In genomic region chr17:47624727-47625068, GRCh38 we compare ENCODE assay signal across 19 cellular contexts. TPM values are rescaled to one million over a fixed set of nuclear protein-coding genes. Genes with fewer than 3 reads are reported as not detected.
DNase-seq lines count a peak whose midpoint lies in the region; ATAC-seq, FAIRE-seq and TF ChIP-seq lines count a peak whose summit lies in the region.
"Had no signal": no experiment of that assay in that cellular context is flagged by ENCODE, and none has a peak within 500 bp of the region (broad histone marks: within the 10 kb centered on the region; RNA-seq: fewer than 3 reads in every experiment).

No MANE protein-coding gene starts in this region.

- no peak for FAIRE-seq in A549 (lab: Jason Lieb, UNC)
- FAIRE-seq: HTR-8/SVneo had no signal

- BruUV-seq in Calu3 (replicated peaks; lab: Mats Ljungman, UMichigan): no TSS peak

- no peak overlapping the region for H3K4me3 Mint-ChIP-seq in Calu3 (ENCODE audit: low read depth, unreplicated experiment)
- H3K4me3 Mint-ChIP-seq in WTC11: no peak overlapping the region
- H3K4me3 Mint-ChIP-seq in progenitor cell of endocrine pancreas (ENCODE audit: low read depth): no peak overlapping the region
- H3K4me3 Mint-ChIP-seq: CD4-positive, alpha-beta memory T cell had no signal

- TF ChIP-seq CTCF in A549 (IDR thresholded peaks at IDR 0.05) (no peak), Calu3 (IDR thresholded peaks at IDR 0.05; ENCODE audit: unreplicated experiment) (no peak), WTC11 (IDR thresholded peaks at IDR 0.05) (no peak), progenitor cell of endocrine pancreas (IDR thresholded peaks at IDR 0.05; ENCODE audit: unreplicated experiment) (no peak)

- WGBS in A549 (ENCODE audit: missing lambda C conversion rate): 93% methylated on average over 1 of the region's 1 CpG

- H3K27ac Mint-ChIP-seq in Calu3 (ENCODE audit: unreplicated experiment): peak overlapping the region; percentile 42
- H3K27ac Mint-ChIP-seq in WTC11: peak overlapping the region; percentile 29; the same call in 1 of the 2 replicates
- peak overlapping the region; percentile 64 for H3K27ac Mint-ChIP-seq in progenitor cell of endocrine pancreas

- TF ChIP-seq RAD21 in A549 (conservative IDR thresholded peaks at IDR 0.05 in 1 of 2, IDR thresholded peaks at IDR 0.05 in 1 of 2): no peak

- H3K36me3 Mint-ChIP-seq in Calu3 (ENCODE audit: insufficient read depth, unreplicated experiment) (peaks cover 52% of the 10 kb centered on the region), WTC11 (peaks cover 22% of the 10 kb centered on the region), progenitor cell of endocrine pancreas (ENCODE audit: insufficient read depth) (peaks cover 18% of the 10 kb centered on the region)

- no peak overlapping the region for H3K4me2 ChIP-seq in A549
- H3K4me2 ChIP-seq: BLaER1 treated with 17β-estradiol and CSF1 and Interleukin-3, amounts not matched to agents 10 nM and 100 nM had no signal

- H3K27ac ChIP-seq in A549: no peak overlapping the region
- H3K27ac ChIP-seq: BLaER1 treated with 17β-estradiol and CSF1 and Interleukin-3, amounts not matched to agents 10 nM and 100 nM had no signal

- no peaks in the 10 kb centered on the region for H3K9me3 ChIP-seq in A549
- H3K9me3 ChIP-seq: BLaER1 treated with 17β-estradiol and CSF1 and Interleukin-3, amounts not matched to agents 10 nM and 100 nM had no signal

- H3K4me3 ChIP-seq in A549: no peak overlapping the region
- H3K4me3 ChIP-seq: BLaER1 treated with 17β-estradiol and CSF1 and Interleukin-3, amounts not matched to agents 10 nM and 100 nM had no signal

- H3K4me1 ChIP-seq in A549: peaks cover 32% of the 10 kb centered on the region

- no peaks in the 10 kb centered on the region for H3K9me3 Mint-ChIP-seq in Calu3 (ENCODE audit: low read depth, unreplicated experiment)
- no peaks in the 10 kb centered on the region for H3K9me3 Mint-ChIP-seq in WTC11
- no peaks in the 10 kb centered on the region for H3K9me3 Mint-ChIP-seq in progenitor cell of endocrine pancreas (ENCODE audit: low read depth)

- POLR2A ChIA-PET in A549 (lab: Yijun Ruan, JAX): interaction anchor here (2.3 kb wide), 1 partner anchor 25 kb away, joined by 10 read pairs; the partner anchor contains the start of gene KPNB1
- POLR2A ChIA-PET in WTC11 (lab: Charles Lee): interaction anchor here (1.4 kb wide), 1 partner anchor 24 kb away, joined by 4 read pairs; no protein-coding TSS in a partner anchor

- ATAC-seq in A549 (no peak), WTC11 (no peak), GM21529 (IDR thresholded peaks at IDR 0.05; ENCODE audit: unreplicated experiment) (no peak), GM21381 (IDR thresholded peaks at IDR 0.05; ENCODE audit: unreplicated experiment) (no peak)

- CTCF ChIA-PET in A549 (lab: Yijun Ruan, JAX): interaction anchor here (0.6 to 9.1 kb wide), 6 partner anchors 9 to 303 kb away, joined by 3 to 64 read pairs (median 6); partner anchors contain the start of gene KPNB1
- CTCF ChIA-PET in Calu3 (lab: Charles Lee): interaction anchor here (0.7 to 1.1 kb wide), 3 partner anchors 24 to 124 kb away, joined by 3 to 5 read pairs (median 5); no protein-coding TSS in a partner anchor
- CTCF ChIA-PET in WTC11 (lab: Charles Lee): interaction anchor here (1.0 to 1.3 kb wide), 3 partner anchors 8 to 25 kb away, joined by 3 to 4 read pairs (median 3); partner anchors contain the start of gene KPNB1

- DNase-seq in A549 (ENCODE audit: low read depth in 1 of 2, low spot score in 1 of 2): no peak
- DNase-seq in Calu3: no peak
- no peak for DNase-seq in WTC11 (ENCODE audit: low spot score)
- no peak for DNase-seq in progenitor cell of endocrine pancreas (ENCODE audit: low spot score, unreplicated experiment)
- no peak for DNase-seq in germinal center (ENCODE audit: low spot score)
- DNase-seq: ACHN; CD4-positive, alpha-beta memory T cell; GDM1; H7; IMR-90; NCI-H187; NCI-H2107; NCI-H446 treated with DMSO at 0.1 percent for 48 hours; NCI-H526 treated with DMSO at 0.1 percent for 48 hours; Right ventricle myocardium superior had no signal

- intact Hi-C loops in Calu3 (cut with micrococcal nuclease; ENCODE audit: unreplicated experiment): no loop called here

- H3K4me1 Mint-ChIP-seq in Calu3 (ENCODE audit: low read depth, unreplicated experiment): peaks cover 30% of the 10 kb centered on the region
- H3K4me1 Mint-ChIP-seq in WTC11: peaks cover 3% of the 10 kb centered on the region; the same call in 1 of the 2 replicates
- H3K4me1 Mint-ChIP-seq in progenitor cell of endocrine pancreas (ENCODE audit: low read depth): peaks cover 7% of the 10 kb centered on the region

- no peak for TF ChIP-seq EP300 in A549 (IDR thresholded peaks at IDR 0.05)

- no peak for TF ChIP-seq POLR2A in A549 (IDR thresholded peaks at IDR 0.05; ENCODE audit: low read length)

- H3K27me3 Mint-ChIP-seq in Calu3 (ENCODE audit: unreplicated experiment) (no peaks in the 10 kb centered on the region), WTC11 (ENCODE audit: low read depth) (no peaks in the 10 kb centered on the region), progenitor cell of endocrine pancreas (no peaks in the 10 kb centered on the region)
- H3K27me3 Mint-ChIP-seq: CD4-positive, alpha-beta memory T cell had no signal

TF ChIP-seq in A549, 52 proteins besides CTCF, POLR2A, EP300 and RAD21 (continues in another document):
- no peak for TF ChIP-seq MAZ (IDR thresholded peaks at IDR 0.05; ENCODE audit: borderline replicate concordance, low read depth, low read length)
- TF ChIP-seq RCOR1 (IDR thresholded peaks at IDR 0.05; ENCODE audit: low read depth, low read length): no peak
- TF ChIP-seq ZC3H11A (IDR thresholded peaks at IDR 0.05): no peak
- TF ChIP-seq HDAC2 (IDR thresholded peaks at IDR 0.05): peak; percentile 73; the same call in 1 of the 2 replicates
- TF ChIP-seq EHMT2 (IDR thresholded peaks at IDR 0.05; ENCODE audit: low read depth): no peak
- no peak for TF ChIP-seq JUNB (IDR thresholded peaks at IDR 0.05)
- TF ChIP-seq CHD2 (IDR thresholded peaks at IDR 0.05; ENCODE audit: low read length, partially characterized antibody): no peak
- no peak for TF ChIP-seq ZFP36 (IDR thresholded peaks at IDR 0.05; ENCODE audit: borderline replicate concordance, partially characterized antibody)

TF ChIP-seq in WTC11, 78 proteins besides CTCF, POLR2A, EP300 and RAD21 (continues in another document):
- TF ChIP-seq ARID4B (CRISPR knock-in tag; IDR thresholded peaks at IDR 0.05; ENCODE audit: borderline replicate concordance) (no peak), ZNF219 (CRISPR knock-in tag; IDR thresholded peaks at IDR 0.05; ENCODE audit: borderline replicate concordance) (no peak), SP1 (CRISPR knock-in tag; conservative IDR thresholded peaks at IDR 0.05) (no peak), ZNF512 (CRISPR knock-in tag; IDR thresholded peaks at IDR 0.05; ENCODE audit: borderline replicate concordance) (no peak), FOXK1 (CRISPR knock-in tag; IDR thresholded peaks at IDR 0.05) (no peak)

RNA-seq across cellular contexts. Expression of gene KPNB1, which starts 25.0 kb away (rescaled TPM):
- polyA plus RNA-seq in A549 (2011; rRNA removed) (358 and 452 TPM in 2 replicates), A549 (2017; fragmentation: RNase III; extraction: RNeasy Plus Mini Kit Qiagen cat#74134 plus additional on column Dnase treatment) (315 to 338 TPM (median 320 TPM) in 3 replicates)
- 106 and 139 TPM in 2 replicates for polyA plus RNA-seq in A549 (2012; cell fraction: cytosol; rRNA removed)
- polyA plus RNA-seq in A549 (2012; cell fraction: nucleus; rRNA removed): 126 and 194 TPM in 2 replicates
- polyA minus RNA-seq in A549 (2011; rRNA and poly(A)+ RNA removed): 388 and 417 TPM in 2 replicates
- total RNA-seq in Calu3 (2022) (511 and 538 TPM in 2 replicates), WTC11 (2021) (437 to 506 TPM (median 452 TPM) in 3 replicates), progenitor cell of endocrine pancreas (379 and 386 TPM in 2 replicates)
